Comparison of ENCODE assay signal across 8 cellular contexts in the genomic region with DNA sequence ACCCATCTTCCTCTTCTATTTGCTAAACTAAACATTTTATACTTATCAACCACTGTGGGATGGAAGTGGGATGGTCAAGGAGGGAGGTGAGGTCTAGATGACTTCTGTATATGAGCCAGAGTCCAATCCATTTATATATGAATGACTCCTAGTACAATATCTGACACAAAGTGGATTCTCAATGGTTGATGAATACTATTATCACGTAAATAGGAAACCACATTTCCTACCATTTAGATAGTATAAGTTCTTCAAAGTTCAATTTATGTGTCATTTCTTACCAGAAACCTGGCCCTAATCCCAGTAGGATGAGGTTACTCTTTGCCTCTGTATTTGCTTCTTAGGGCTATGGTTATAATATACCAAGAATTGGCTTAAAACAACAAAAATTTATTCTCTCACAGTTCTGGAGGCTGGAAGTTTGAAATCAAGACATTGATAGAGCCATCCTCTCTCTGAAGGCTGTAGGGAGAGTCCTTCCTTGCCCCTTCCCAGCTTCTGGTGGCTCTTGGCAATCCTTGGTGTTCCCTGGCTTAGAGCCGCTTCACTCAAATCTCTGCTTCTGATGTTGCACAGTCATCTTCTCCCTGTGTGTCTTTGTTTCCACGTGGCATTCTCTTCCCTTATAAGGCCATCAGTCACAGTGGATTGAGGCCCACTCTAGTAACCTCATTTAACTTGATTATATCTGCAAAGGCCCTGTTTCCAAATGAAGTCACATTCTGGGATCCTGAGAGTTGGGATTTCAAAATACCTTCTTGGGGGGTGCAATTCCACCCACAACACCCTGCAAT. TPM values are rescaled to one million over a fixed set of nuclear protein-coding genes. Genes with fewer than 3 reads are reported as not detected.
DNase-seq lines count a peak whose midpoint lies in the region; ATAC-seq and TF ChIP-seq lines count a peak whose summit lies in the region.
"Had no signal": no experiment of that assay in that cellular context is flagged by ENCODE, and none has a peak within 500 bp of the region (broad histone marks: within the 10 kb centered on the region; RNA-seq: fewer than 3 reads in every experiment).

No MANE protein-coding gene starts in this region.

- H3K27me3 ChIP-seq in mammary epithelial cell (ENCODE audit: insufficient read depth, low read length) (no peaks in the 10 kb centered on the region), liver (ENCODE audit: control insufficient read depth in 4 of 4, insufficient read depth in 4 of 4, low read length in 3 of 4) (no peaks in the 10 kb centered on the region), subcutaneous abdominal adipose tissue (ENCODE audit: control insufficient read depth in 5 of 5, insufficient read depth in 4 of 5, low read length in 5 of 5) (no peaks in the 10 kb centered on the region)

- CTCF ChIA-PET in mammary epithelial cell (lab: Charles Lee; ENCODE audit: low non-redundant PET), result interaction anchor here (0.6 kb wide), 1 partner anchor 184 kb away, joined by 7 read pairs; no protein-coding TSS in a partner anchor

- in situ Hi-C loops in mammary epithelial cell (cut with MboI; ENCODE audit: low sequenced_read_pairs in 2 of 2), result no loop called here

- no peak for ATAC-seq in HG03521 (IDR thresholded peaks at IDR 0.05; ENCODE audit: unreplicated experiment)

- dilution Hi-C loops in mammary epithelial cell (cut with HindIII; ENCODE audit: low sequenced_read_pairs), result no loop called here

- H3K9me3 ChIP-seq in mammary epithelial cell (replicated peaks; ENCODE audit: insufficient read depth, low read length) (no peaks in the 10 kb centered on the region), liver (ENCODE audit: control insufficient read depth in 4 of 4, low read length in 3 of 4) (no peaks in the 10 kb centered on the region), subcutaneous abdominal adipose tissue (ENCODE audit: control insufficient read depth in 5 of 5, low read length in 5 of 5) (no peaks in the 10 kb centered on the region)

- TF ChIP-seq RAD21 in liver (IDR thresholded peaks at IDR 0.05), result no peak

- H2AFZ ChIP-seq in mammary epithelial cell (ENCODE audit: low read depth, low read length), result no peak overlapping the region

- no peaks in the 10 kb centered on the region for H3K79me2 ChIP-seq in mammary epithelial cell (ENCODE audit: insufficient read depth, low read length)

- peaks cover 14% of the 10 kb centered on the region for H3K4me1 ChIP-seq in mammary epithelial cell (ENCODE audit: insufficient read depth, low read length)
- H3K4me1 ChIP-seq in liver (ENCODE audit: control insufficient read depth in 4 of 4, insufficient read depth in 4 of 4, low read length in 3 of 4), result no peaks in the 10 kb centered on the region
- peaks cover 6 to 24% (median 19%) of the 10 kb centered on the region in 5 donors for H3K4me1 ChIP-seq in subcutaneous abdominal adipose tissue (ENCODE audit: control insufficient read depth in 5 of 5, insufficient read depth in 5 of 5, low read length in 5 of 5)

- no peak overlapping the region for H3K4me2 ChIP-seq in mammary epithelial cell (ENCODE audit: insufficient read depth, low read depth, low read length)

- H3K4me3 ChIP-seq in mammary epithelial cell (replicated peaks in 1 of 3; ENCODE audit: insufficient read depth in 1 of 3, low read depth in 2 of 3, low read length in 3 of 3) (no peak overlapping the region), liver (ENCODE audit: low read depth in 1 of 3, low read length in 3 of 3) (no peak overlapping the region), subcutaneous abdominal adipose tissue (ENCODE audit: low read depth in 1 of 5, low read length in 5 of 5) (no peak overlapping the region)

- intact Hi-C loops in mammary epithelial cell (cut with micrococcal nuclease), result no loop called here

- H4K20me1 ChIP-seq in mammary epithelial cell (ENCODE audit: insufficient read depth, low read length), result no peaks in the 10 kb centered on the region

- H3K27ac ChIP-seq in mammary epithelial cell (ENCODE audit: insufficient read depth, low read depth, low read length) (no peak overlapping the region), liver (ENCODE audit: low read depth in 1 of 2, low read length in 2 of 2) (peak overlapping the region; percentile 1 to 33), subcutaneous abdominal adipose tissue (ENCODE audit: low read depth, low read length) (peak overlapping the region; percentile 31)

- TF ChIP-seq CTCF in mammary epithelial cell (conservative IDR thresholded peaks at IDR 0.05 in 1 of 2, IDR thresholded peaks at IDR 0.05 in 1 of 2; ENCODE audit: extremely low read depth in 1 of 2, insufficient read depth in 1 of 2, low read depth in 1 of 2, low read length in 2 of 2) (no peak), liver (IDR thresholded peaks at IDR 0.05; ENCODE audit: low read depth, low read length, missing input control) (no peak)

- BruUV-seq in mammary epithelial cell (replicated peaks; lab: Mats Ljungman, UMichigan), result no TSS peak

- DNase-seq in LHCN-M2 (ENCODE audit: low read depth), result peak; percentile 76
- peak; percentile 49 for DNase-seq in mammary epithelial cell
- no peak for DNase-seq in activated CD4-positive, CD25-positive, alpha-beta regulatory T cell (lab: John Stamatoyannopoulos, UW)
- no peak for DNase-seq in NCI-H526 (lab: John Stamatoyannopoulos, UW)
- DNase-seq: effector CD8-positive, alpha-beta T cell had no signal

- H3K36me3 ChIP-seq in mammary epithelial cell (ENCODE audit: insufficient read depth, low read length), result no peaks in the 10 kb centered on the region
- no peaks in the 10 kb centered on the region for H3K36me3 ChIP-seq in liver (ENCODE audit: control insufficient read depth in 4 of 4, insufficient read depth in 3 of 4, low read depth in 1 of 4, low read length in 3 of 4)
- H3K36me3 ChIP-seq in subcutaneous abdominal adipose tissue (ENCODE audit: control insufficient read depth in 5 of 5, insufficient read depth in 5 of 5, low read length in 5 of 5), result no peaks in the 10 kb centered on the region

- H3K9ac ChIP-seq in mammary epithelial cell (ENCODE audit: insufficient read depth, low read length) (no peak overlapping the region), liver (ENCODE audit: low read depth in 1 of 2, low read length in 2 of 2) (no peak overlapping the region), subcutaneous abdominal adipose tissue (ENCODE audit: low read length in 5 of 5) (no peak overlapping the region)

- 55% methylated on average over 3 of the region's 3 CpGs for WGBS in mammary epithelial cell (ENCODE audit: low coverage, missing lambda C conversion rate)
- WGBS in liver, result 63% methylated on average over 3 of the region's 3 CpGs

TF ChIP-seq in liver, 16 proteins besides CTCF, POLR2A, EP300 and RAD21:
- TF ChIP-seq, protein P1, sequence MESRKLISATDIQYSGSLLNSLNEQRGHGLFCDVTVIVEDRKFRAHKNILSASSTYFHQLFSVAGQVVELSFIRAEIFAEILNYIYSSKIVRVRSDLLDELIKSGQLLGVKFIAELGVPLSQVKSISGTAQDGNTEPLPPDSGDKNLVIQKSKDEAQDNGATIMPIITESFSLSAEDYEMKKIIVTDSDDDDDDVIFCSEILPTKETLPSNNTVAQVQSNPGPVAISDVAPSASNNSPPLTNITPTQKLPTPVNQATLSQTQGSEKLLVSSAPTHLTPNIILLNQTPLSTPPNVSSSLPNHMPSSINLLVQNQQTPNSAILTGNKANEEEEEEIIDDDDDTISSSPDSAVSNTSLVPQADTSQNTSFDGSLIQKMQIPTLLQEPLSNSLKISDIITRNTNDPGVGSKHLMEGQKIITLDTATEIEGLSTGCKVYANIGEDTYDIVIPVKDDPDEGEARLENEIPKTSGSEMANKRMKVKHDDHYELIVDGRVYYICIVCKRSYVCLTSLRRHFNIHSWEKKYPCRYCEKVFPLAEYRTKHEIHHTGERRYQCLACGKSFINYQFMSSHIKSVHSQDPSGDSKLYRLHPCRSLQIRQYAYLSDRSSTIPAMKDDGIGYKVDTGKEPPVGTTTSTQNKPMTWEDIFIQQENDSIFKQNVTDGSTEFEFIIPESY (IDR thresholded peaks at IDR 0.05), result no peak
- no peak for TF ChIP-seq FOXA1 (IDR thresholded peaks at IDR 0.05)

RNA-seq across cellular contexts. Expression of a gene that starts 41.0 kb away (rescaled TPM):
- total RNA-seq in LHCN-M2 (2014; rRNA removed) (37.0 and 39.8 TPM in 2 replicates), mammary epithelial cell (10 to 100 TPM; 13.2 to 14.9 TPM), liver (1 to 10 TPM; 3.0 to 4.3 TPM)
- 10.4 TPM for polyA plus RNA-seq in LHCN-M2 (2012)
- polyA plus RNA-seq in mammary epithelial cell (6.7 TPM), liver (1 to 10 TPM in 1 of 2 donors, under 1 TPM in 1; 0.60 to 1.7 TPM)
- 3.0 TPM for polyA minus RNA-seq in mammary epithelial cell

RNA-seq across cellular contexts. Expression of a gene that starts 54.3 kb away (rescaled TPM):
- total RNA-seq in LHCN-M2 (2014; rRNA removed) (43.6 and 43.7 TPM in 2 replicates), mammary epithelial cell (10 to 100 TPM; 10.8 to 20.5 TPM), liver (10 to 100 TPM in 1 of 2 donors, 1 to 10 TPM in 1; 5.1 to 13.0 TPM)
- polyA plus RNA-seq in LHCN-M2 (2012), result 10.6 TPM
- polyA plus RNA-seq in mammary epithelial cell (11.5 TPM), liver (1 to 10 TPM; 1.6 to 1.8 TPM)
- polyA minus RNA-seq in mammary epithelial cell, result 5.1 TPM

Comparison
In these comparisons a context has a peak if more than half of its experiments do, and no peak if none do; other contexts are left out.
1. DNase-seq: peak in LHCN-M2 (single experiment) and mammary epithelial cell (single experiment); none in activated CD4-positive, CD25-positive, alpha-beta regulatory T cell (0 of 4) and NCI-H526 (0 of 2).